Comparison of ENCODE assay signal across 8 cellular contexts in genomic region chr21:33229776-33230517, GRCh38. TPM values are rescaled to one million over a fixed set of nuclear protein-coding genes. Genes with fewer than 3 reads are reported as not detected.
A peak's percentile ranks its signal among the peaks of the same experiment; 100 is the strongest.
DNase-seq lines count a peak whose midpoint lies in the region; ATAC-seq and TF ChIP-seq lines count a peak whose summit lies in the region.

IFNAR2 (plus strand) TSS chr21:33229938; CDS start chr21:33241923, 11,985 bp downstream.

- POLR2A ChIA-PET in OCI-LY7 (lab: Charles Lee), result interaction anchor here (0.6 to 1.1 kb wide), 3 partner anchors 9 to 45 kb away, joined by 3 to 11 read pairs (median 3); no protein-coding TSS in a partner anchor

- H3K79me2 ChIP-seq in OCI-LY7 (ENCODE audit: insufficient read depth, low read depth, low read length), result peaks cover 57% of the 10 kb centered on the region

- DNase-seq in C1 segment of cervical spinal cord (lab: John Stamatoyannopoulos, UW), result peak in 13 of 14 donors; percentile 22 to 86 (median 70)
- DNase-seq in OCI-LY7 (ENCODE audit: low spot score), result peak; percentile 75
- peak; percentile 82 for DNase-seq in activated T-cell treated with anti-CD3 and anti-CD28 coated beads for 48 hours (ENCODE audit: low read depth)
- DNase-seq in epithelial cell of proximal tubule (ENCODE audit: low read depth), result no peak
- DNase-seq in mucosa of gallbladder (ENCODE audit: low spot score), result peak; percentile 76
- DNase-seq in stimulated activated CD8-positive, alpha-beta memory T cell treated with anti-CD3 and anti-CD28 coated beads, Interleukin-4, amount 100 ng/mL, for 1 hour (ENCODE audit: low read depth in 2 of 2, low spot score in 1 of 2), result peak; percentile 37 to 47

- H2AFZ ChIP-seq in OCI-LY7 (ENCODE audit: low read length), result peak within 1 kb of the TSS; percentile 83; the same call in 1 of the 2 replicates

- peak within 1 kb of the TSS; percentile 85 for H3K4me2 ChIP-seq in OCI-LY7 (ENCODE audit: low read length)

- CTCF ChIA-PET in OCI-LY7 (lab: Charles Lee; ENCODE audit: unreplicated experiment), result no interaction called here

- H4K20me1 ChIP-seq in OCI-LY7 (ENCODE audit: insufficient read depth, low read length), result peaks cover 10% of the 10 kb centered on the region; the same call in 1 of the 2 replicates

- no peaks in the 10 kb centered on the region for H3K9me2 ChIP-seq in OCI-LY7 (ENCODE audit: insufficient read depth, low read length)

- peaks cover 44% of the 10 kb centered on the region for H3K36me3 ChIP-seq in OCI-LY7 (ENCODE audit: insufficient read depth, low read length)

- peaks cover 46% of the 10 kb centered on the region for H3K4me1 ChIP-seq in OCI-LY7 (ENCODE audit: insufficient read depth, low read length, poor library complexity, severe bottlenecking)

- ATAC-seq in GM19372 (IDR thresholded peaks at IDR 0.05; ENCODE audit: low read depth, unreplicated experiment) (peak; percentile 87), HG03571 (IDR thresholded peaks at IDR 0.05; ENCODE audit: unreplicated experiment) (peak; percentile 69)

- peak within 1 kb of the TSS; percentile 86 for H3K4me3 ChIP-seq in OCI-LY7 (ENCODE audit: low read depth, low read length, poor library complexity, severe bottlenecking)
- H3K4me3 ChIP-seq in epithelial cell of proximal tubule (ENCODE audit: low read depth, low read length), result peak within 1 kb of the TSS; percentile 86

- intact Hi-C loops in OCI-LY7 (cut with micrococcal nuclease; ENCODE audit: unreplicated experiment), result loop anchor here (2.0 to 5.0 kb wide), 3 partner anchors 25 to 67 kb away; partner anchors contain the start of gene IL10RB

- H3K9me3 ChIP-seq in OCI-LY7 (ENCODE audit: low read length), result no peaks in the 10 kb centered on the region

- BruUV-seq in OCI-LY7 (replicated peaks; lab: Mats Ljungman, UMichigan), result no TSS peak

- H3K27ac ChIP-seq in OCI-LY7 (ENCODE audit: low read depth, low read length, poor library complexity, severe bottlenecking), result peak within 1 kb of the TSS; percentile 76

- TF ChIP-seq CTCF in OCI-LY7 (conservative IDR thresholded peaks at IDR 0.05; ENCODE audit: low read length), result no peak
- TF ChIP-seq CTCF in epithelial cell of proximal tubule (conservative IDR thresholded peaks at IDR 0.05; ENCODE audit: low read depth, low read length), result no peak

RNA-seq across cellular contexts. Expression of gene IFNAR2, which starts in this region (rescaled TPM):
- 22.1 and 24.8 TPM in 2 replicates for total RNA-seq in OCI-LY7 (2014; rRNA removed; shearing (Covaris generic))
- total RNA-seq in OCI-LY7 (2022) (93.5 and 114 TPM in 2 replicates), epithelial cell of proximal tubule (4.7 and 7.0 TPM in 2 replicates), mucosa of gallbladder (31.5 TPM)
